Comparison of ENCODE assay signal across 19 cellular contexts in the genomic region with DNA sequence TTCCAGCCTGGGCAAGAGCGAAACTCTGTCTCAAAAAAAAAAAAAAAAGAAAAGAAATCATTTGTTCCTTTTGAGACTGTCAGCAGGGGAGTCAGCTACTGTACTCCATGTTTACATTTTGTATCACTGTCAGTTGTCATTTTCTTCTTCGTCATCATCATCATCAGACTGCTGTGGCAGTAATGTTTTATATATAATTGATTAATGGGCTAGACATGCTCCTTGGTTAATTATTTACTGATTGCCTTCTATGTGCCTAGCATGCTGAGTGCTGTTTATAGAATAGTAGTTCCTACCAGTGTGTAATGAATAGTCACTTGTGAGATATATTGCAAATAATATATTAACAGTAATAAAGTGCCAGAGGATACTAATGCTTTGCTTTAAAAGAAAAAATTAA. TPM values are rescaled to one million over a fixed set of nuclear protein-coding genes. Genes with fewer than 3 reads are reported as not detected.
A peak's percentile ranks its signal among the peaks of the same experiment; 100 is the strongest.
DNase-seq lines count a peak whose midpoint lies in the region; ATAC-seq and TF ChIP-seq lines count a peak whose summit lies in the region.
"Had no signal": no experiment of that assay in that cellular context is flagged by ENCODE, and none has a peak within 500 bp of the region (broad histone marks: within the 10 kb centered on the region; RNA-seq: fewer than 3 reads in every experiment).

No MANE protein-coding gene starts in this region.

- no peak for DNase-seq in cardiac muscle cell (ENCODE audit: low read depth in 1 of 2, low spot score in 1 of 2)
- DNase-seq in left ventricle myocardium superior, result no peak
- no peak for DNase-seq in adipocyte (ENCODE audit: low read depth)
- no peak for DNase-seq in vagina (ENCODE audit: extremely low spot score in 2 of 2)
- DNase-seq in hypothalamus (lab: John Stamatoyannopoulos, UW), result no peak
- DNase-seq: activated CD4-positive, alpha-beta memory T cell treated with anti-CD3 and anti-CD28 coated beads for 36 hours; activated naive CD8-positive, alpha-beta T cell treated with anti-CD3 and anti-CD28 coated beads, Interleukin-2, amount 10 ng/mL, durations not matched to agents 7 days and 5 days; colonic mucosa; GOT3; left cardiac atrium; MG63; NCI-H1436 treated with DMSO at 0.1 percent for 48 hours; NCI-H524 treated with DMSO at 0.1 percent for 48 hours; stimulated activated CD4-positive, alpha-beta T cell treated with anti-CD3 and anti-CD28 coated beads, Interleukin-4, amount 100 ng/mL, for 1 hour; stimulated activated naive CD4-positive, alpha-beta T cell had no signal

- H3K4me3 ChIP-seq in cardiac muscle cell (no peak overlapping the region), adipocyte (ENCODE audit: low read length) (no peak overlapping the region), neutrophil (ENCODE audit: low read depth in 1 of 2, low read length in 1 of 2) (no peak overlapping the region), vagina (no peak overlapping the region)
- H3K4me3 ChIP-seq: BLaER1, colonic mucosa, MG63 had no signal

- H3K9ac ChIP-seq in adipocyte (ENCODE audit: low read length), result peak overlapping the region; percentile 80
- H3K9ac ChIP-seq: BLaER1 had no signal

- intact Hi-C loops in left ventricle myocardium superior (cut with micrococcal nuclease), result no loop called here
- intact Hi-C loops in vagina (cut with DNase I), result no loop called here

- no peak for ATAC-seq in left ventricle myocardium superior
- ATAC-seq in GM18505 (IDR thresholded peaks at IDR 0.05; ENCODE audit: unreplicated experiment), result no peak
- no peak for ATAC-seq in HG03175 (IDR thresholded peaks at IDR 0.05; ENCODE audit: unreplicated experiment)

- peak overlapping the region; percentile 10 for H3K27ac ChIP-seq in cardiac muscle cell
- peak overlapping the region; percentile 76 for H3K27ac ChIP-seq in neutrophil
- H3K27ac ChIP-seq in vagina, result peak overlapping the region; percentile 60
- H3K27ac ChIP-seq: BLaER1, colonic mucosa had no signal

- H3K36me3 ChIP-seq in cardiac muscle cell, result peaks cover 9% of the 10 kb centered on the region
- peaks cover 31% of the 10 kb centered on the region for H3K36me3 ChIP-seq in adipocyte (ENCODE audit: control insufficient read depth, insufficient read depth, low read length, severe bottlenecking)
- peaks cover 24% of the 10 kb centered on the region for H3K36me3 ChIP-seq in neutrophil
- peaks cover 0 to 15% of the 10 kb centered on the region in 2 donors for H3K36me3 ChIP-seq in vagina
- H3K36me3 ChIP-seq: colonic mucosa had no signal

- H3K27me3 ChIP-seq in cardiac muscle cell, result no peaks in the 10 kb centered on the region
- H3K27me3 ChIP-seq in adipocyte (replicated peaks; ENCODE audit: control insufficient read depth, insufficient read depth, low read length), result no peaks in the 10 kb centered on the region
- no peaks in the 10 kb centered on the region for H3K27me3 ChIP-seq in neutrophil
- no peaks in the 10 kb centered on the region for H3K27me3 ChIP-seq in vagina
- H3K27me3 ChIP-seq: BLaER1, colonic mucosa, MG63 had no signal

- TF ChIP-seq POLR2A in vagina (IDR thresholded peaks at IDR 0.05) (no peak), GM18505 (IDR thresholded peaks at IDR 0.05; ENCODE audit: borderline replicate concordance, extremely low read depth, insufficient read depth, insufficient read length) (no peak)

- H3K4me1 ChIP-seq in cardiac muscle cell (ENCODE audit: low read depth) (peaks cover 27% of the 10 kb centered on the region), adipocyte (ENCODE audit: control insufficient read depth, insufficient read depth, low read length) (peaks cover 65% of the 10 kb centered on the region), neutrophil (ENCODE audit: control insufficient read depth in 1 of 2, insufficient read depth in 1 of 2, low read depth in 1 of 2, low read length in 1 of 2) (peaks cover 43 to 56% of the 10 kb centered on the region in 2 experiments), vagina (peaks cover 52% of the 10 kb centered on the region)

- TF ChIP-seq CTCF in cardiac muscle cell (IDR thresholded peaks at IDR 0.05; ENCODE audit: low read depth, low read length), result no peak
- TF ChIP-seq CTCF in neutrophil (IDR thresholded peaks at IDR 0.05), result no peak
- no peak for TF ChIP-seq CTCF in vagina (IDR thresholded peaks at IDR 0.05)

- H3K9me3 ChIP-seq in cardiac muscle cell (ENCODE audit: low read depth) (no peaks in the 10 kb centered on the region), adipocyte (ENCODE audit: control insufficient read depth, low read length) (no peaks in the 10 kb centered on the region), neutrophil (no peaks in the 10 kb centered on the region), vagina (no peaks in the 10 kb centered on the region)
- H3K9me3 ChIP-seq: BLaER1, colonic mucosa, MG63 had no signal

RNA-seq across cellular contexts. Expression of gene VCL, which starts 50.5 kb away (rescaled TPM):
- 130 and 167 TPM in 2 replicates for total RNA-seq in cardiac muscle cell
- 118 and 162 TPM in 2 replicates for polyA plus RNA-seq in cardiac muscle cell
- 238 TPM for total RNA-seq in left ventricle myocardium superior
- total RNA-seq in vagina, result 74.6 TPM

Comparison
In these comparisons a context has a peak if more than half of its experiments do, and no peak if none do; other contexts are left out.
1. H3K27ac ChIP-seq: peak in every context shown above with its lines; median percentile 76 in neutrophil; 60 in vagina; 10 in cardiac muscle cell.